In the genomic region with DNA sequence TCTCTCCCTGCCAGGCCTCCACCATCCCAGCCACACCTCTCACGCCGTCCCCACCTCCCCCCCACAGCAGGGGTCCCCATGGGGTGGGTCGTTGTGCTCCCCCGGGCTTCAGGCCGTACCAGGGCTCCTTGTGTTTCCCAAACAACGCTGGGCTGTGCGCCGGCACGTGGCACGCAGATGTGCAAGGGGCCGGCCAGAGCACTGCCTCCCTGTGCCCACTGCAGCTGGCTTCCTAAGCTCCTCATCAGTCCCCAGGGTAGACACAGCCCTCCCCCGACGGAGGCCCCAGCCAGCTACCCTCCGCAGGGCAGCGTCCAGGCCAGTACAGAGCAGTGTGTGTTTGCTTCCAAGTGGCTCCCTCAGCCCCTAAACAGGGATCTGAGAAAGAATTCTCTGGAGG, we compare ENCODE assay signal across 14 cellular contexts. TPM values are rescaled to one million over a fixed set of nuclear protein-coding genes. Genes with fewer than 3 reads are reported as not detected.
A peak's percentile ranks its signal among the peaks of the same experiment; 100 is the strongest.
DNase-seq lines count a peak whose midpoint lies in the region; ATAC-seq and TF ChIP-seq lines count a peak whose summit lies in the region.
"Had no signal": no experiment of that assay in that cellular context is flagged by ENCODE, and none has a peak within 500 bp of the region (broad histone marks: within the 10 kb centered on the region; RNA-seq: fewer than 3 reads in every experiment).

No MANE protein-coding gene starts in this region.

- ATAC-seq in left ventricle myocardium superior, result peak; percentile 32
- ATAC-seq: body of pancreas, foreskin keratinocyte had no signal

- intact Hi-C loops in left ventricle myocardium superior (cut with micrococcal nuclease), result no loop called here
- intact Hi-C loops in left ventricle myocardium inferior (cut with micrococcal nuclease), result no loop called here
- intact Hi-C loops in uterus (cut with DNase I; ENCODE audit: low total_unique reads), result no loop called here
- intact Hi-C loops in breast epithelium (cut with DNase I; ENCODE audit: low total_unique reads), result no loop called here

- TF ChIP-seq POLR2A in uterus (IDR thresholded peaks at IDR 0.05), result no peak
- TF ChIP-seq POLR2A in breast epithelium (IDR thresholded peaks at IDR 0.05), result no peak

- no peak overlapping the region for H3K4me3 ChIP-seq in left ventricle myocardium inferior
- H3K4me3 ChIP-seq in fibroblast of villous mesenchyme (ENCODE audit: low read depth, low read length), result no peak overlapping the region
- H3K4me3 ChIP-seq in uterus, result no peak overlapping the region
- H3K4me3 ChIP-seq in breast epithelium, result no peak overlapping the region
- H3K4me3 ChIP-seq: body of pancreas, thoracic aorta had no signal

- no peak overlapping the region for H3K27ac ChIP-seq in left ventricle myocardium inferior (replicated peaks)
- peak overlapping the region; percentile 27 to 51 for H3K27ac ChIP-seq in uterus
- peak overlapping the region in 1 of 2 donors; percentile 66 for H3K27ac ChIP-seq in breast epithelium
- H3K27ac ChIP-seq: body of pancreas, foreskin keratinocyte, thoracic aorta had no signal

- H3K36me3 ChIP-seq in left ventricle myocardium inferior (no peaks in the 10 kb centered on the region), uterus (no peaks in the 10 kb centered on the region), breast epithelium (no peaks in the 10 kb centered on the region)
- H3K36me3 ChIP-seq: thoracic aorta had no signal

- H3K9me3 ChIP-seq in left ventricle myocardium inferior (replicated peaks) (no peaks in the 10 kb centered on the region), uterus (no peaks in the 10 kb centered on the region), breast epithelium (no peaks in the 10 kb centered on the region)
- H3K9me3 ChIP-seq: body of pancreas, thoracic aorta had no signal

- H3K27me3 ChIP-seq in left ventricle myocardium inferior (ENCODE audit: low read depth) (no peaks in the 10 kb centered on the region), uterus (no peaks in the 10 kb centered on the region), breast epithelium (no peaks in the 10 kb centered on the region)
- H3K27me3 ChIP-seq: body of pancreas, foreskin keratinocyte had no signal

- DNase-seq in left ventricle myocardium superior (no peak), left ventricle myocardium inferior (no peak), fibroblast of villous mesenchyme (ENCODE audit: low read depth) (peak; percentile 54), nucleus accumbens (lab: John Stamatoyannopoulos, UW) (peak in 55 of 56 donors; percentile 40 to 98 (median 91)), uterus (no peak), breast epithelium (ENCODE audit: low spot score in 2 of 2) (no peak), NCI-H1436 treated with DMSO at 0.1 percent for 48 hours (lab: John Stamatoyannopoulos, UW) (no peak), NCI-H187 (lab: John Stamatoyannopoulos, UW) (no peak)
- DNase-seq: activated gamma-delta T cell; body of pancreas; foreskin keratinocyte; NCI-H345; stimulated activated CD4-positive, alpha-beta T cell treated with anti-CD3 and anti-CD28 coated beads, Interleukin-15, amount 100 ng/mL, for 24 hours had no signal

- H3K4me1 ChIP-seq in left ventricle myocardium inferior, result peaks cover 8% of the 10 kb centered on the region
- H3K4me1 ChIP-seq in uterus, result peaks cover 0 to 21% of the 10 kb centered on the region in 2 donors
- no peaks in the 10 kb centered on the region for H3K4me1 ChIP-seq in breast epithelium
- H3K4me1 ChIP-seq: foreskin keratinocyte had no signal

- no peak for TF ChIP-seq CTCF in left ventricle myocardium inferior (IDR thresholded peaks at IDR 0.05; ENCODE audit: borderline replicate concordance)
- TF ChIP-seq CTCF in fibroblast of villous mesenchyme (IDR thresholded peaks at IDR 0.05; ENCODE audit: insufficient read depth, low read depth, low read length), result no peak
- TF ChIP-seq CTCF in uterus (IDR thresholded peaks at IDR 0.05), result no peak
- TF ChIP-seq CTCF in breast epithelium (IDR thresholded peaks at IDR 0.05), result no peak

RNA-seq across cellular contexts. Expression of a gene that starts 34.0 kb away (rescaled TPM):
- 15.0 TPM for total RNA-seq in left ventricle myocardium superior
- total RNA-seq in left ventricle myocardium inferior, result 15.8 TPM
- total RNA-seq in fibroblast of villous mesenchyme, result 75.6 and 85.4 TPM in 2 replicates
- 100 to 1,000 TPM in 1 of 4 donors, 10 to 100 TPM in 3; 41.5 to 112 (median 57.8) TPM for total RNA-seq in uterus
- total RNA-seq in breast epithelium, result 10 to 100 TPM; 30.1 to 74.4 (median 59.3) TPM

Comparison
In these comparisons a context has a peak if more than half of its experiments do, and no peak if none do; other contexts are left out.
1. DNase-seq: peak in fibroblast of villous mesenchyme (single experiment) and nucleus accumbens (55 of 56); none in left ventricle myocardium superior (single experiment), left ventricle myocardium inferior (single experiment), uterus (0 of 2), breast epithelium (0 of 2), NCI-H1436 treated with DMSO at 0.1 percent for 48 hours (single experiment) and NCI-H187 (0 of 2).